In the genomic region with DNA sequence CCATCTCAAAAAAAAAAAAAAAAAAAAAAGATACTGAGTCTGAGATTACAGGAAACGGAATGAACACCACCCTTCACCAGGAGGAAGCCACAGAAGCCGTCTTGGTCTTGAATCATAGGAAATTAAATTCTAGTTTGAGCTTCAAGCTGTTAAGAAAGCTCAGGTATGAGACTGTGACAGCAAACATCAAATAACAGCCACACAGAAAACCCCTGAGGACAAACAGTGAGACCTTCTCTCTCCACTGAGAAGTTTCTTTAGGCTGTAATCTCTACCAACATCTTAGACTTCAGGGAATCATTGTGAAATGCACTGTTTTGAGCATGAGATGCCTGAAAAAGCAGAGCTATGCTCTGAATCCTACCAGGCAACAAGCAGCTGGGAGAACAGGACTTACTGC, we compare ENCODE assay signal across 1 cellular context.
A peak's percentile ranks its signal among the peaks of the same experiment; 100 is the strongest.
TF ChIP-seq lines count a peak whose summit lies in the region.

No MANE protein-coding gene starts in this region.

TF ChIP-seq in HEK293, 187 proteins besides CTCF, POLR2A, EP300 and RAD21 (continued from another document):
- TF ChIP-seq, protein P1, sequence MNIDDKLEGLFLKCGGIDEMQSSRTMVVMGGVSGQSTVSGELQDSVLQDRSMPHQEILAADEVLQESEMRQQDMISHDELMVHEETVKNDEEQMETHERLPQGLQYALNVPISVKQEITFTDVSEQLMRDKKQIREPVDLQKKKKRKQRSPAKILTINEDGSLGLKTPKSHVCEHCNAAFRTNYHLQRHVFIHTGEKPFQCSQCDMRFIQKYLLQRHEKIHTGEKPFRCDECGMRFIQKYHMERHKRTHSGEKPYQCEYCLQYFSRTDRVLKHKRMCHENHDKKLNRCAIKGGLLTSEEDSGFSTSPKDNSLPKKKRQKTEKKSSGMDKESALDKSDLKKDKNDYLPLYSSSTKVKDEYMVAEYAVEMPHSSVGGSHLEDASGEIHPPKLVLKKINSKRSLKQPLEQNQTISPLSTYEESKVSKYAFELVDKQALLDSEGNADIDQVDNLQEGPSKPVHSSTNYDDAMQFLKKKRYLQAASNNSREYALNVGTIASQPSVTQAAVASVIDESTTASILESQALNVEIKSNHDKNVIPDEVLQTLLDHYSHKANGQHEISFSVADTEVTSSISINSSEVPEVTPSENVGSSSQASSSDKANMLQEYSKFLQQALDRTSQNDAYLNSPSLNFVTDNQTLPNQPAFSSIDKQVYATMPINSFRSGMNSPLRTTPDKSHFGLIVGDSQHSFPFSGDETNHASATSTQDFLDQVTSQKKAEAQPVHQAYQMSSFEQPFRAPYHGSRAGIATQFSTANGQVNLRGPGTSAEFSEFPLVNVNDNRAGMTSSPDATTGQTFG (tag by site-specific recombination; IDR thresholded peaks at IDR 0.05; ENCODE audit: borderline replicate concordance): no peak
- TF ChIP-seq ZNF433 (tag by site-specific recombination; IDR thresholded peaks at IDR 0.05; ENCODE audit: low read depth) (no peak), GLI4 (tag by site-specific recombination; IDR thresholded peaks at IDR 0.05) (no peak), ZNF560 (tag by site-specific recombination; IDR thresholded peaks at IDR 0.05; ENCODE audit: borderline replicate concordance) (no peak), ZNF155 (tag by site-specific recombination; IDR thresholded peaks at IDR 0.05) (no peak)
- TF ChIP-seq, protein P2, sequence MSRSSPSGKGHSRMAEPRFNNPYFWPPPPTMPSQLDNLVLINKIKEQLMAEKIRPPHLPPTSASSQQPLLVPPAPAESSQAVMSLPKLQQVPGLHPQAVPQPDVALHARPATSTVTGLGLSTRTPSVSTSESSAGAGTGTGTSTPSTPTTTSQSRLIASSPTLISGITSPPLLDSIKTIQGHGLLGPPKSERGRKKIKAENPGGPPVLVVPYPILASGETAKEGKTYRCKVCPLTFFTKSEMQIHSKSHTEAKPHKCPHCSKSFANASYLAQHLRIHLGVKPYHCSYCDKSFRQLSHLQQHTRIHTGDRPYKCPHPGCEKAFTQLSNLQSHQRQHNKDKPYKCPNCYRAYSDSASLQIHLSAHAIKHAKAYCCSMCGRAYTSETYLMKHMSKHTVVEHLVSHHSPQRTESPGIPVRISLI (tag by site-specific recombination; IDR thresholded peaks at IDR 0.05): peak; percentile 36; the same call in 1 of the 2 replicates
TF ChIP-seq in HEK293: peak in this region for 2.
